9 cellular contexts compared by ENCODE assay signal in the genomic region with DNA sequence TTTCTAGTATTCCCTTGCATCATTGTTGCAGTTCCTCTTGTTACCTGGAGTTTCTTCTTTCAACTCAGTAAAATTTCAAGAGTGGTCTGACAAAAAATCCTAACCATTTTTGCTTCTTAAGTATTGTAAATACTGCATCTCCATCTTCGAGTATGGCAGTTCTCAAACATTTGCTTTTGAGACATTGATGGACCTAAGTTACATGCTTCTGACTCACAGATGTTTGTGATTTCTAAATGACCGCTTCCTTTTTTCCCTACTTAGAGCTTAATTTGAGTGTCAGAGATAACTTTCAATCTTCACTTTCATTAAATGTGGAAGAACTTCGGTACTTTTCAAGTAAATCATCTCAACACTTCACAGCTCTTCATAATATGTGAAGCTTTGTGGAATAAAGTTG. TPM values are rescaled to one million over a fixed set of nuclear protein-coding genes. Genes with fewer than 3 reads are reported as not detected.
A peak's percentile ranks its signal among the peaks of the same experiment; 100 is the strongest.
DNase-seq lines count a peak whose midpoint lies in the region; ATAC-seq and TF ChIP-seq lines count a peak whose summit lies in the region.
"Had no signal": no experiment of that assay in that cellular context is flagged by ENCODE, and none has a peak within 500 bp of the region (broad histone marks: within the 10 kb centered on the region; RNA-seq: fewer than 3 reads in every experiment).

No MANE protein-coding gene starts in this region.

- no peaks in the 10 kb centered on the region for H3K27me3 ChIP-seq in osteoblast (ENCODE audit: insufficient read depth, low read length)
- no peaks in the 10 kb centered on the region for H3K27me3 ChIP-seq in colonic mucosa

- H4K20me1 ChIP-seq in osteoblast (ENCODE audit: insufficient read depth, low read length): peaks cover 42% of the 10 kb centered on the region

- H3K9me3 ChIP-seq in osteoblast (ENCODE audit: low read depth, low read length) (no peaks in the 10 kb centered on the region), colonic mucosa (no peaks in the 10 kb centered on the region)
- H3K9me3 ChIP-seq: thoracic aorta had no signal

- H3K27ac ChIP-seq in osteoblast (ENCODE audit: low read depth, low read length) (no peak overlapping the region), colonic mucosa (no peak overlapping the region)
- H3K27ac ChIP-seq: thoracic aorta had no signal

- H3K36me3 ChIP-seq in osteoblast (ENCODE audit: insufficient read depth, low read length): peaks cover 13% of the 10 kb centered on the region
- no peaks in the 10 kb centered on the region for H3K36me3 ChIP-seq in colonic mucosa

- H3K27me3 Mint-ChIP-seq in T-helper 2 cell treated with Interferon-gamma antibody and Interleukin-4, amounts not matched to agents 5 μg/mL and 100 μg/mL, for 36 hours (ENCODE audit: low read depth): no peaks in the 10 kb centered on the region
- H3K27me3 Mint-ChIP-seq in activated naive CD8-positive, alpha-beta T cell treated with anti-CD3 and anti-CD28 coated beads, Interleukin-2, amount 10 ng/mL, durations not matched to agents 7 days and 5 days: no peaks in the 10 kb centered on the region

- H3K4me3 ChIP-seq in osteoblast (ENCODE audit: insufficient read depth, low read length): peak overlapping the region; percentile 28
- H3K4me3 ChIP-seq in colonic mucosa: no peak overlapping the region
- H3K4me3 ChIP-seq: thoracic aorta had no signal

- H3K36me3 Mint-ChIP-seq in T-helper 2 cell treated with Interferon-gamma antibody and Interleukin-4, amounts not matched to agents 5 μg/mL and 100 μg/mL, for 36 hours (ENCODE audit: low read depth): peaks cover 45% of the 10 kb centered on the region
- peaks cover 25% of the 10 kb centered on the region for H3K36me3 Mint-ChIP-seq in activated naive CD8-positive, alpha-beta T cell treated with anti-CD3 and anti-CD28 coated beads, Interleukin-2, amount 10 ng/mL, durations not matched to agents 7 days and 5 days

- no peak for TF ChIP-seq CTCF in osteoblast (IDR thresholded peaks at IDR 0.05; ENCODE audit: extremely low read depth, low read depth, low read length)
- no peak for TF ChIP-seq CTCF in colonic mucosa (IDR thresholded peaks at IDR 0.05)

- no peaks in the 10 kb centered on the region for H3K9me3 Mint-ChIP-seq in T-helper 2 cell treated with Interferon-gamma antibody and Interleukin-4, amounts not matched to agents 5 μg/mL and 100 μg/mL, for 36 hours
- H3K9me3 Mint-ChIP-seq in activated naive CD8-positive, alpha-beta T cell treated with anti-CD3 and anti-CD28 coated beads, Interleukin-2, amount 10 ng/mL, durations not matched to agents 7 days and 5 days: no peaks in the 10 kb centered on the region

- peak overlapping the region; percentile 27 for H3K27ac Mint-ChIP-seq in T-helper 2 cell treated with Interferon-gamma antibody and Interleukin-4, amounts not matched to agents 5 μg/mL and 100 μg/mL, for 36 hours
- H3K27ac Mint-ChIP-seq in activated naive CD8-positive, alpha-beta T cell treated with anti-CD3 and anti-CD28 coated beads, Interleukin-2, amount 10 ng/mL, durations not matched to agents 7 days and 5 days: peak overlapping the region; percentile 31

- intact Hi-C loops in colonic mucosa (cut with DNase I): no loop called here

- ATAC-seq in activated naive CD8-positive, alpha-beta T cell treated with anti-CD3 and anti-CD28 coated beads, Interleukin-2, amount 10 ng/mL, durations not matched to agents 7 days and 5 days (ENCODE audit: low read depth): no peak
- no peak for ATAC-seq in left lobe of liver

- H3K9ac ChIP-seq in colonic mucosa (ENCODE audit: low read depth in 2 of 2, low read length in 2 of 2): no peak overlapping the region

- H3K4me1 ChIP-seq in osteoblast (ENCODE audit: insufficient read depth, low read length) (peaks cover 38% of the 10 kb centered on the region), colonic mucosa (peaks cover 15% of the 10 kb centered on the region)

- H3K4me1 Mint-ChIP-seq in T-helper 2 cell treated with Interferon-gamma antibody and Interleukin-4, amounts not matched to agents 5 μg/mL and 100 μg/mL, for 36 hours (ENCODE audit: low read depth): peaks cover 48% of the 10 kb centered on the region
- peaks cover 44% of the 10 kb centered on the region for H3K4me1 Mint-ChIP-seq in activated naive CD8-positive, alpha-beta T cell treated with anti-CD3 and anti-CD28 coated beads, Interleukin-2, amount 10 ng/mL, durations not matched to agents 7 days and 5 days

- no peak for DNase-seq in T-helper 2 cell treated with Interferon-gamma antibody and Interleukin-4, amounts not matched to agents 5 μg/mL and 100 μg/mL, for 36 hours (ENCODE audit: low spot score)
- DNase-seq in T-helper 2 cell (no peak), M059J (ENCODE audit: low read depth) (peak; percentile 25), osteoblast (ENCODE audit: insufficient read length, low spot score, missing footprints) (peak; percentile 53), colonic mucosa (no peak), SK-N-DZ (ENCODE audit: low spot score) (no peak), left lobe of liver (ENCODE audit: low spot score) (no peak)
- DNase-seq in activated naive CD8-positive, alpha-beta T cell treated with anti-CD3 and anti-CD28 coated beads, Interleukin-2, amount 10 ng/mL, durations not matched to agents 7 days and 5 days: no peak

- no peak overlapping the region for H2AFZ ChIP-seq in osteoblast (ENCODE audit: low read length)

- H3K79me2 ChIP-seq in osteoblast (ENCODE audit: insufficient read depth, low read length): peaks cover 98% of the 10 kb centered on the region

- peak overlapping the region; percentile 70 for H3K4me2 ChIP-seq in osteoblast (ENCODE audit: insufficient read depth, low read length)

- POLR2A ChIA-PET in activated naive CD8-positive, alpha-beta T cell treated with anti-CD3 and anti-CD28 coated beads, Interleukin-2, amount 10 ng/mL, durations not matched to agents 7 days and 5 days (lab: Charles Lee): no interaction called here

- H3K4me3 Mint-ChIP-seq in T-helper 2 cell treated with Interferon-gamma antibody and Interleukin-4, amounts not matched to agents 5 μg/mL and 100 μg/mL, for 36 hours: peak overlapping the region; percentile 72
- peak overlapping the region; percentile 40 for H3K4me3 Mint-ChIP-seq in activated naive CD8-positive, alpha-beta T cell treated with anti-CD3 and anti-CD28 coated beads, Interleukin-2, amount 10 ng/mL, durations not matched to agents 7 days and 5 days

RNA-seq across cellular contexts. Expression of gene UHRF2, which starts 4.2 kb away (rescaled TPM):
- 27.6 and 37.8 TPM in 2 replicates for total RNA-seq in M059J (2014; rRNA removed; shearing (Covaris generic))
- 10 to 100 TPM; 78.6 to 84.8 TPM for total RNA-seq in activated naive CD8-positive, alpha-beta T cell treated with anti-CD3 and anti-CD28 coated beads, Interleukin-2, amount 10 ng/mL, durations not matched to agents 7 days and 5 days
- total RNA-seq in osteoblast (81.3 and 84.3 TPM in 2 replicates), colonic mucosa (10 to 100 TPM; 30.8 to 33.4 TPM), left lobe of liver (12.6 TPM)
- polyA plus RNA-seq in SK-N-DZ (2014; cell fraction: cytosol; rRNA removed): 24.6 and 179 TPM in 2 replicates
- polyA plus RNA-seq in SK-N-DZ (2014; cell fraction: nucleus; rRNA removed): 106 and 147 TPM in 2 replicates

Comparison
In these comparisons a context has a peak if more than half of its experiments do, and no peak if none do; other contexts are left out.
1. DNase-seq: peak in M059J (single experiment) and osteoblast (single experiment); none in T-helper 2 cell treated with Interferon-gamma antibody and Interleukin-4, amounts not matched to agents 5 μg/mL and 100 μg/mL, for 36 hours (single experiment), T-helper 2 cell (0 of 5), activated naive CD8-positive, alpha-beta T cell treated with anti-CD3 and anti-CD28 coated beads, Interleukin-2, amount 10 ng/mL, durations not matched to agents 7 days and 5 days (single experiment), colonic mucosa (single experiment), SK-N-DZ (single experiment) and left lobe of liver (single experiment).